In the genomic region with DNA sequence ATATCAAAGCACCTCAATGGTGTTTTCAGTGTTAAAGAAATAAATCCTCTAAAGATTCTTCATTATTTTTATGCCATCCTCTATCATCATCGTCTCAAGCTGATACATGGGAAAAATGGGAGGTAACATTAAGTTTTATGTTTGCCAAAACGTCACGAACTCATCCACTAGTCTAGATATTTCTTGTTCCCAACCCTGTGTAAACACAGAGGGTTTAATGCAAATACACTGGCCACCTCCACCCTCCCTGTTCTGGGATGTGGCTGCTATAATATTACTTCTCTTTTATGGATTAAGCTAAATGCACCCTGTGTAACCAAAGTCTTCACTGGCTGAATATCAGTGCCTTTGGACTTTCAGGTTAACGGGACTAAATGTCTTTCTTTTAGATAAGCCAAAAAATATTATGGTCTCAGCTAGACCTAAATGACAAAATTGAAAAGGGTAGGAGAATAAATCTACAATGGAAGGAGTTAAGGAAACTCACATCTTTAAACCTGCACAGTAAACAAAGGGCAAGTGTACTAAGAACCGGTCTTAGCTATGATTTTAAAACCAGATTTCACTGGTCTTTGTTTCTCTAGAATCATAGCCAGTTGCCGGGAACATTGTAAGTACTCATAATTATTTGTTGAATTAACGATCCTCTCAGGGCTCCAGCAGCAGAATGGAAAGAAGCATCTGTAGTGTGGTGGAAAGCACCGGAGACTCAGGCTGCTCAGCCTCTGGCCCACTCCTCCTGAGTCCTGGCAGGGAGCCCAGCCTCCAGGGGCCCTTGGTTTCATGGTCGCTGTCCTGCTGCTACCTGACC, we compare ENCODE assay signal across 10 cellular contexts.
A peak's percentile ranks its signal among the peaks of the same experiment; 100 is the strongest.
DNase-seq lines count a peak whose midpoint lies in the region; ATAC-seq and TF ChIP-seq lines count a peak whose summit lies in the region.
"Had no signal": no experiment of that assay in that cellular context is flagged by ENCODE, and none has a peak within 500 bp of the region (broad histone marks: within the 10 kb centered on the region; RNA-seq: fewer than 3 reads in every experiment).

No MANE protein-coding gene starts in this region.

- no peaks in the 10 kb centered on the region for H3K9me2 ChIP-seq in PC-3 (replicated peaks; ENCODE audit: low read length)

- no peak for ATAC-seq in Right ventricle myocardium superior (ENCODE audit: poor library complexity)
- ATAC-seq in PC-3 = peak; percentile 69
- ATAC-seq in left lung = peak; percentile 63
- peak in 1 of 2 donors; percentile 5 for ATAC-seq in upper lobe of left lung (ENCODE audit: low FRiP score in 2 of 2)
- no peak for ATAC-seq in HG03280 (IDR thresholded peaks at IDR 0.05; ENCODE audit: unreplicated experiment)
- no peak for ATAC-seq in HG03469 (IDR thresholded peaks at IDR 0.05; ENCODE audit: unreplicated experiment)

- no peaks in the 10 kb centered on the region for H3K79me2 ChIP-seq in PC-3 (ENCODE audit: low read length)

- no peak for TF ChIP-seq EP300 in upper lobe of left lung (IDR thresholded peaks at IDR 0.05)

- CTCF ChIA-PET in PC-3 (lab: Charles Lee) = interaction anchor here (0.7 to 0.8 kb wide), 2 partner anchors 41 to 389 kb away, joined by 4 to 9 read pairs; no protein-coding TSS in a partner anchor

- peak overlapping the region; percentile 91 for H3K4me2 ChIP-seq in PC-3 (ENCODE audit: low read length)

- no peaks in the 10 kb centered on the region for H3F3A ChIP-seq in PC-3 (ENCODE audit: low read length, unreplicated experiment)

- DNase-seq in right atrium auricular region (ENCODE audit: low spot score) (no peak), Right ventricle myocardium superior (no peak), PC-3 (peak; percentile 61), left lung (peak in 1 of 2 donors; percentile 60), upper lobe of left lung (peak; percentile 10 to 65), HuH-7 (ENCODE audit: low spot score) (no peak)
- DNase-seq: stimulated activated CD8-positive, alpha-beta memory T cell treated with anti-CD3 and anti-CD28 coated beads, Interleukin-4, amount 100 ng/mL, for 48 hours had no signal

- H3K9me3 ChIP-seq in right atrium auricular region = no peaks in the 10 kb centered on the region
- no peaks in the 10 kb centered on the region for H3K9me3 ChIP-seq in PC-3 (ENCODE audit: low read length)
- H3K9me3 ChIP-seq in left lung = no peaks in the 10 kb centered on the region
- H3K9me3 ChIP-seq in upper lobe of left lung = no peaks in the 10 kb centered on the region
- H3K9me3 ChIP-seq: HAP-1 had no signal

- no peaks in the 10 kb centered on the region for H4K20me1 ChIP-seq in PC-3 (ENCODE audit: low read length)

- H3K27me3 ChIP-seq in right atrium auricular region = no peaks in the 10 kb centered on the region
- H3K27me3 ChIP-seq in PC-3 (ENCODE audit: low read length) = no peaks in the 10 kb centered on the region
- H3K27me3 ChIP-seq in left lung = no peaks in the 10 kb centered on the region
- H3K27me3 ChIP-seq in upper lobe of left lung = no peaks in the 10 kb centered on the region

- no peaks in the 10 kb centered on the region for H3K36me3 ChIP-seq in right atrium auricular region
- no peaks in the 10 kb centered on the region for H3K36me3 ChIP-seq in PC-3 (ENCODE audit: low read depth, low read length)
- H3K36me3 ChIP-seq in left lung = no peaks in the 10 kb centered on the region
- no peaks in the 10 kb centered on the region for H3K36me3 ChIP-seq in upper lobe of left lung
- H3K36me3 ChIP-seq: HAP-1 had no signal

- H3K27ac ChIP-seq in right atrium auricular region (peak overlapping the region; percentile 86 to 88), PC-3 (ENCODE audit: low read length) (peak overlapping the region; percentile 95), left lung (peak overlapping the region; percentile 76 to 82), upper lobe of left lung (peak overlapping the region; percentile 76 to 89 (median 76))

- H3K4me3 ChIP-seq in right atrium auricular region (no peak overlapping the region), PC-3 (ENCODE audit: low read length) (no peak overlapping the region; the same call in 1 of the 2 replicates), left lung (no peak overlapping the region), upper lobe of left lung (no peak overlapping the region)
- H3K4me3 ChIP-seq: HAP-1 had no signal

- H2AFZ ChIP-seq in PC-3 (ENCODE audit: low read length) = no peak overlapping the region

- TF ChIP-seq POLR2A in upper lobe of left lung (IDR thresholded peaks at IDR 0.05) = no peak

- WGBS in upper lobe of left lung, 2 donors = 39 to 50% methylated on average over 9 of the region's 9 CpGs

- intact Hi-C loops in Right ventricle myocardium superior (cut with DNase I) (no loop called here), PC-3 (cut with micrococcal nuclease) (loop anchor here (2.0 to 10.0 kb wide), 2 partner anchors 37 to 677 kb away; no protein-coding TSS in a partner anchor), left lung (cut with DNase I) (no loop called here)

- POLR2A ChIA-PET in PC-3 (lab: Charles Lee; ENCODE audit: unreplicated experiment) = interaction anchor here (0.6 kb wide), 1 partner anchor 1632 kb away, joined by 3 read pairs; no protein-coding TSS in a partner anchor

- no TSS peak for BruUV-seq in PC-3 (replicated peaks; lab: Mats Ljungman, UMichigan)

- H3K9ac ChIP-seq in PC-3 (ENCODE audit: low read length) = peak overlapping the region; percentile 84

- TF ChIP-seq CTCF in right atrium auricular region (IDR thresholded peaks at IDR 0.05) = no peak
- no peak for TF ChIP-seq CTCF in PC-3 (conservative IDR thresholded peaks at IDR 0.05; ENCODE audit: low read depth, low read length)
- no peak for TF ChIP-seq CTCF in left lung (IDR thresholded peaks at IDR 0.05)
- TF ChIP-seq CTCF in upper lobe of left lung (IDR thresholded peaks at IDR 0.05) = no peak

- H3K4me1 ChIP-seq in right atrium auricular region = peaks cover 0 to 30% of the 10 kb centered on the region in 2 donors
- H3K4me1 ChIP-seq in PC-3 (ENCODE audit: insufficient read depth, low read length) = peaks cover 35% of the 10 kb centered on the region
- peaks cover 4 to 17% of the 10 kb centered on the region in 2 donors for H3K4me1 ChIP-seq in left lung
- H3K4me1 ChIP-seq in upper lobe of left lung = peaks cover 28 to 31% (median 29%) of the 10 kb centered on the region in 4 donors

Comparison
In these comparisons a context has a peak if more than half of its experiments do, and no peak if none do; other contexts are left out.
1. DNase-seq: peak in PC-3 (single experiment) and upper lobe of left lung (2 of 2); none in right atrium auricular region (single experiment), Right ventricle myocardium superior (single experiment) and HuH-7 (single experiment).
2. ATAC-seq: peak in PC-3 (single experiment) and left lung (single experiment); none in Right ventricle myocardium superior (single experiment), HG03280 (single experiment) and HG03469 (single experiment).
3. Peak in every context shown above with its lines, with median percentiles within 50 percentile points of each other: H3K27ac ChIP-seq.